ENCODE assay signal across 2 cellular contexts in the genomic region with DNA sequence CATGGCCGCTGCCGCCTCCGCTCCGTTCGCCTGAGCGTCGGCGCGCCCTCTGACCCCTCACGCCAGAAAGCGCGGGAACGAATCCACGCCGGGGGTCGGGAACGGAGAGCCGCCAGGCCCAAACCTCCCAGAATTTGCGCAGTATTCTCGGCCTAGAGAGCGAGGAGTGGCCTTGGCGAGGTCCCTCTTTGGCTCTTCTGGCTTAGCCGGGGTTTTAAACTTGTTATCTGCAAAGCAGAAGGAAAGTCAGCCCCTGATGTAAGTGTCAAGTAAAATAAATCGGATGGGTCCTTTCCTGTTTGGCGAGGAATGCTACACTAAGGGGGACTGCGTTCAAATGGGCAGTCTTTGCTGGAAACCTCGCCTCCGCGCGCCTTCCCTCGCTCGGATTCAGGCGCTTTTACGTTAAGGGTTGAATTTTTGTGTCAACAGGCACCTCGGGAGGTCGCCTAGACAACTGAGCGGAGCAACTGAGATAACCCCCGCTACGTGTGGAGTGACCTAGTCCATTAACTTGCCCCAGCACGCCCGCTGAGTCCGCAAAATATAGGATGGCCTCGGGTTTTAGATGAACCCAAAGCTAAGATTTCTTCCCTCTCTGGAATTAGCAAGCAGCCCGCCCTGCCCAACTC.
TF ChIP-seq lines count a peak whose summit lies in the region.

No MANE protein-coding gene starts in this region.

TF ChIP-seq in GM23338, 12 proteins besides CTCF, POLR2A, EP300 and RAD21:
- no peak for TF ChIP-seq NANOG (IDR thresholded peaks at IDR 0.05; ENCODE audit: borderline replicate concordance)
- no peak for TF ChIP-seq POLR2AphosphoS5 (IDR thresholded peaks at IDR 0.05; ENCODE audit: low read depth)
- no peak for TF ChIP-seq CREB1 (CRISPR knock-in tag; IDR thresholded peaks at IDR 0.05; ENCODE audit: low read depth)
- TF ChIP-seq ZNF114 (CRISPR knock-in tag; IDR thresholded peaks at IDR 0.05) = no peak
- no peak for TF ChIP-seq ZNF331 (CRISPR knock-in tag; IDR thresholded peaks at IDR 0.05; ENCODE audit: low read depth)
- no peak for TF ChIP-seq JUNB (IDR thresholded peaks at IDR 0.05; ENCODE audit: unreplicated experiment)
- no peak for TF ChIP-seq EZH2phosphoT487 (IDR thresholded peaks at IDR 0.05; ENCODE audit: unreplicated experiment)
- TF ChIP-seq, protein P1, sequence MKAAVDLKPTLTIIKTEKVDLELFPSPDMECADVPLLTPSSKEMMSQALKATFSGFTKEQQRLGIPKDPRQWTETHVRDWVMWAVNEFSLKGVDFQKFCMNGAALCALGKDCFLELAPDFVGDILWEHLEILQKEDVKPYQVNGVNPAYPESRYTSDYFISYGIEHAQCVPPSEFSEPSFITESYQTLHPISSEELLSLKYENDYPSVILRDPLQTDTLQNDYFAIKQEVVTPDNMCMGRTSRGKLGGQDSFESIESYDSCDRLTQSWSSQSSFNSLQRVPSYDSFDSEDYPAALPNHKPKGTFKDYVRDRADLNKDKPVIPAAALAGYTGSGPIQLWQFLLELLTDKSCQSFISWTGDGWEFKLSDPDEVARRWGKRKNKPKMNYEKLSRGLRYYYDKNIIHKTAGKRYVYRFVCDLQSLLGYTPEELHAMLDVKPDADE (IDR thresholded peaks at IDR 0.05) = no peak

TF ChIP-seq in H1, 55 proteins besides CTCF, POLR2A, EP300 and RAD21:
- TF ChIP-seq HDAC2 (IDR thresholded peaks at IDR 0.05; ENCODE audit: borderline replicate concordance in 1 of 2, low read depth in 2 of 2, low read length in 2 of 2) (no peak), RNF2 (IDR thresholded peaks at IDR 0.05; ENCODE audit: borderline replicate concordance, low read depth, low read length, missing control alignments, poor library complexity, severe bottlenecking) (no peak), TEAD4 (IDR thresholded peaks at IDR 0.05; ENCODE audit: low read depth, low read length) (no peak), KDM5A (IDR thresholded peaks at IDR 0.05; ENCODE audit: low read length) (no peak), GTF2F1 (IDR thresholded peaks at IDR 0.05; ENCODE audit: borderline replicate concordance, low read depth, low read length) (no peak), EGR1 (IDR thresholded peaks at IDR 0.05; ENCODE audit: borderline replicate concordance, low read depth, low read length) (no peak), CHD1 (IDR thresholded peaks at IDR 0.05; ENCODE audit: low read depth, low read length) (no peak), SAP30 (IDR thresholded peaks at IDR 0.05; ENCODE audit: insufficient read depth, insufficient replicate concordance, low read length) (no peak), RXRA (IDR thresholded peaks at IDR 0.05; ENCODE audit: insufficient read depth, low read depth, low read length) (no peak), TAF7 (optimal IDR thresholded peaks at IDR 0.05; ENCODE audit: borderline replicate concordance, low read depth, low read length) (no peak), BACH1 (IDR thresholded peaks at IDR 0.05; ENCODE audit: low read length) (no peak)
- TF ChIP-seq, protein P2, sequence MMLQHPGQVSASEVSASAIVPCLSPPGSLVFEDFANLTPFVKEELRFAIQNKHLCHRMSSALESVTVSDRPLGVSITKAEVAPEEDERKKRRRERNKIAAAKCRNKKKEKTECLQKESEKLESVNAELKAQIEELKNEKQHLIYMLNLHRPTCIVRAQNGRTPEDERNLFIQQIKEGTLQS (IDR thresholded peaks at IDR 0.05; ENCODE audit: insufficient read depth, low read depth, low read length) = no peak
TF ChIP-seq in H1: peak in this region for 0.
